Comparison of ENCODE assay signal across 8 cellular contexts in the genomic region with DNA sequence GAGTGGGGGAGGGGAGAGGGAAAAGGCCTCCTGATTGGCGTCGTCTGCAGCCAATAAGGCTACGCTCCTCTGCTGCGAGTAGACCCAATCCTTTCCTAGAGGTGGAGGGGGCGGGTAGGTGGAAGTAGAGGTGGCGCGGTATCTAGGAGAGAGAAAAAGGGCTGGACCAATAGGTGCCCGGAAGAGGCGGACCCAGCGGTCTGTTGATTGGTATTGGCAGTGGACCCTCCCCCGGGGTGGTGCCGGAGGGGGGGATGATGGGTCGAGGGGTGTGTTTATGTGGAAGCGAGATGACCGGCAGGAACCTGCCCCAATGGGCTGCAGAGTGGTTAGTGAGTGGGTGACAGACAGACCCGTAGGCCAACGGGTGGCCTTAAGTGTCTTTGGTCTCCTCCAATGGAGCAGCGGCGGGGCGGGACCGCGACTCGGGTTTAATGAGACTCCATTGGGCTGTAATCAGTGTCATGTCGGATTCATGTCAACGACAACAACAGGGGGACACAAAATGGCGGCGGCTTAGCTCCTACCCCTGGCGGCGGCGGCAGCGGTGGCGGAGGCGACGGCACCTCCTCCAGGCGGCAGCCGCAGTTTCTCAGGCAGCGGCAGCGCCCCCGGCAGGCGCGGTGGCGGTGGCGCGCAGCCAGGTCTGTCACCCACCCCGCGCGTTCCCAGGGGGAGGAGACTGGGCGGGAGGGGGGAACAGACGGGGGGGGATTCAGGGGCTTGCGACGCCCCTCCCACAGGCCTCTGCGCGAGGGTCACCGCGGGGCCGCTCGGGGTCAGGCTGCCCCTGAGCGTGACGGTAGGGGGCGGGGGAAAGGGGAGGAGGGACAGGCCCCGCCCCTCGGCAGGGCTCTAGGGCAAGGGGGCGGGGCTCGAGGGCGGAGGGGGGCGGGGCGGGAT. TPM values are rescaled to one million over a fixed set of nuclear protein-coding genes. Genes with fewer than 3 reads are reported as not detected.
A peak's percentile ranks its signal among the peaks of the same experiment; 100 is the strongest.
DNase-seq lines count a peak whose midpoint lies in the region; ATAC-seq and TF ChIP-seq lines count a peak whose summit lies in the region.

TSS of gene KAT6B (plus strand) at position 459 of the 903 bp plus-strand sequence. CDS start 16,258 bp downstream, outside the sequence.

- DNase-seq in AG10803 (ENCODE audit: low read depth) = peak; percentile 100
- DNase-seq in NCI-H345 treated with DMSO at 0.1 percent for 48 hours (lab: John Stamatoyannopoulos, UW; ENCODE audit: unreplicated experiment) = peak; percentile 100
- peak; percentile 99 to 100 (median 99) for DNase-seq in activated CD4-positive, CD25-positive, alpha-beta regulatory T cell (lab: John Stamatoyannopoulos, UW)
- DNase-seq in central memory CD4-positive, alpha-beta T cell = peak; percentile 100
- DNase-seq in inferior parietal cortex (ENCODE audit: extremely low spot score) = peak; percentile 100
- DNase-seq in spleen = peak; percentile 100

- intact Hi-C loops in spleen (cut with DNase I; ENCODE audit: low total_unique reads) = no loop called here

- peak within 1 kb of the TSS; percentile 93 to 100 (median 100) for H3K27ac ChIP-seq in spleen

- 0 out of 2 replicates have a peak, but pooled peaks have one; percentile 3 for TF ChIP-seq CTCF in AG10803 (conservative IDR thresholded peaks at IDR 0.05; ENCODE audit: low read length)
- TF ChIP-seq CTCF in spleen (IDR thresholded peaks at IDR 0.05 in 8 of 11, conservative IDR thresholded peaks at IDR 0.05 in 3 of 11) = peak in 7 of 11 experiments; percentile 11 to 64 (median 33)

- peak within 1 kb of the TSS; percentile 86 for H3K4me3 ChIP-seq in AG10803 (ENCODE audit: low read length)
- peak within 1 kb of the TSS; percentile 93 to 100 (median 97) for H3K4me3 ChIP-seq in spleen

- ATAC-seq in GM19023 (IDR thresholded peaks at IDR 0.05; ENCODE audit: unreplicated experiment) = peak; percentile 86
- peak; percentile 87 for ATAC-seq in HG03280 (IDR thresholded peaks at IDR 0.05; ENCODE audit: unreplicated experiment)

- no peaks in the 10 kb centered on the region for H3K36me3 ChIP-seq in spleen

- no peaks in the 10 kb centered on the region for H3K9me3 ChIP-seq in spleen

- peaks cover 23 to 75% (median 43%) of the 10 kb centered on the region in 6 donors for H3K4me1 ChIP-seq in spleen

- no peaks in the 10 kb centered on the region for H3K27me3 ChIP-seq in spleen (replicated peaks in 1 of 7)

- WGBS in spleen, 5 donors = 1 to 2% (median 1%) methylated on average over 32 to 66 of the region's 67 CpGs

- peak in 1 of 3 donors; percentile 64 for TF ChIP-seq POLR2A in spleen (IDR thresholded peaks at IDR 0.05)

RNA-seq across cellular contexts. Expression of gene KAT6B, which starts in this region (rescaled TPM):
- total RNA-seq in spleen = 10 to 100 TPM; 36.5 to 61.0 (median 49.0) TPM
- 1 to 10 TPM; 2.9 to 5.0 (median 3.1) TPM for polyA plus RNA-seq in spleen

Comparison
In these comparisons a context has a peak if more than half of its experiments do, and no peak if none do; other contexts are left out.
1. Peak in every context shown above with its lines: DNase-seq, ATAC-seq, H3K4me3 ChIP-seq and H3K27ac ChIP-seq.